1 cellular context compared by ENCODE assay signal in genomic region chr16:57092786-57093301, GRCh38.
A peak's percentile ranks its signal among the peaks of the same experiment; 100 is the strongest.
TF ChIP-seq lines count a peak whose summit lies in the region.

No MANE protein-coding gene starts in this region.

TF ChIP-seq in GM12878, 131 proteins besides CTCF, POLR2A, EP300 and RAD21 (continued from another document):
- TF ChIP-seq ZNF592 (IDR thresholded peaks at IDR 0.05) (0 out of 2 replicates have a peak, but pooled peaks have one; percentile 61), MEF2B (IDR thresholded peaks at IDR 0.05; ENCODE audit: partially characterized antibody, poor library complexity, severe bottlenecking) (peak; percentile 79), E2F8 (IDR thresholded peaks at IDR 0.05; ENCODE audit: low read depth, partially characterized antibody) (no peak), YBX1 (IDR thresholded peaks at IDR 0.05) (no peak)
